In genomic region chr3:127834771-127835170, GRCh38 we compare ENCODE assay signal across 19 cellular contexts. TPM values are rescaled to one million over a fixed set of nuclear protein-coding genes. Genes with fewer than 3 reads are reported as not detected.
DNase-seq lines count a peak whose midpoint lies in the region; ATAC-seq and TF ChIP-seq lines count a peak whose summit lies in the region.
"Had no signal": no experiment of that assay in that cellular context is flagged by ENCODE, and none has a peak within 500 bp of the region (broad histone marks: within the 10 kb centered on the region; RNA-seq: fewer than 3 reads in every experiment).

No MANE protein-coding gene starts in this region.

- ATAC-seq in GM19025 (IDR thresholded peaks at IDR 0.05; ENCODE audit: low read depth, unreplicated experiment) (peak; percentile 8), HG02642 (IDR thresholded peaks at IDR 0.05; ENCODE audit: poor library complexity, unreplicated experiment) (peak; percentile 30), HG03571 (IDR thresholded peaks at IDR 0.05; ENCODE audit: unreplicated experiment) (peak; percentile 6)

- intact Hi-C loops in dorsolateral prefrontal cortex (cut with DNase I): loop anchor here in 1 of 2 donors (10.0 kb wide), 1 partner anchor 260 kb away; no protein-coding TSS in a partner anchor

- H3K36me3 ChIP-seq in GM06990 (ENCODE audit: control insufficient read depth, insufficient read depth, low read length): no peaks in the 10 kb centered on the region
- H3K36me3 ChIP-seq: neural progenitor cell, vagina had no signal

- DNase-seq in GM06990 (ENCODE audit: extremely low read depth, insufficient read length) (peak; percentile 58), dorsolateral prefrontal cortex (no peak), mesenteric fat pad (ENCODE audit: low spot score) (no peak), CD1c-positive myeloid dendritic cell (ENCODE audit: extremely low spot score) (no peak)
- no peak for DNase-seq in central memory CD4-positive, alpha-beta T cell
- DNase-seq: activated CD4-positive, alpha-beta T cell treated with anti-CD3 and anti-CD28 coated beads, Interleukin-2, amount 50 U/mL, for 48 hours; activated T-cell treated with anti-CD3 and anti-CD28 coated beads, Interleukin-2, amount 50 U/mL, for 1 hour; DMS79; GOT3; hippocampal formation; Kasumi-1; kidney glomerular epithelial cell; midbrain; NCI-H774 had no signal

- H3K27me3 ChIP-seq in GM06990 (replicated peaks; ENCODE audit: control insufficient read depth, insufficient read depth, low read length): no peaks in the 10 kb centered on the region
- H3K27me3 ChIP-seq in dorsolateral prefrontal cortex: no peaks in the 10 kb centered on the region
- H3K27me3 ChIP-seq: neural progenitor cell, vagina had no signal

- no peak overlapping the region for H3K27ac ChIP-seq in dorsolateral prefrontal cortex
- H3K27ac ChIP-seq: neural progenitor cell, vagina had no signal

- peak overlapping the region; percentile 31 for H3K4me3 ChIP-seq in GM06990 (replicated peaks; ENCODE audit: low read depth, low read length)
- H3K4me3 ChIP-seq in dorsolateral prefrontal cortex: no peak overlapping the region
- H3K4me3 ChIP-seq: neural progenitor cell, vagina had no signal

- TF ChIP-seq CTCF in GM06990 (IDR thresholded peaks at IDR 0.05; ENCODE audit: insufficient read depth, low read length, poor library complexity, severe bottlenecking) (no peak), dorsolateral prefrontal cortex (IDR thresholded peaks at IDR 0.05 in 54 of 56, conservative IDR thresholded peaks at IDR 0.05 in 2 of 56; ENCODE audit: low read depth in 1 of 56, partially characterized antibody in 56 of 56) (no peak)

RNA-seq across cellular contexts. Expression of gene MGLL, which starts 12.5 kb away (rescaled TPM):
- total RNA-seq in dorsolateral prefrontal cortex: 100 to 1,000 TPM in 117 of 120 experiments, 10 to 100 TPM in 3; 73.9 to 334 (median 144) TPM
- 301 TPM for total RNA-seq in mesenteric fat pad
